In genomic region chr5:150774145-150774544, GRCh38 we compare ENCODE assay signal across 14 cellular contexts. TPM values are rescaled to one million over a fixed set of nuclear protein-coding genes. Genes with fewer than 3 reads are reported as not detected.
DNase-seq lines count a peak whose midpoint lies in the region; ATAC-seq and TF ChIP-seq lines count a peak whose summit lies in the region.
"Had no signal": no experiment of that assay in that cellular context is flagged by ENCODE, and none has a peak within 500 bp of the region (broad histone marks: within the 10 kb centered on the region; RNA-seq: fewer than 3 reads in every experiment).

No MANE protein-coding gene starts in this region.

- no peak for TF ChIP-seq CTCF in epithelial cell of esophagus (IDR thresholded peaks at IDR 0.05; ENCODE audit: insufficient read depth, low read depth, low read length, missing control alignments)
- no peak for TF ChIP-seq CTCF in retinal pigment epithelial cell (conservative IDR thresholded peaks at IDR 0.05; ENCODE audit: low read depth, low read length)
- TF ChIP-seq CTCF in lower leg skin (IDR thresholded peaks at IDR 0.05) = no peak
- TF ChIP-seq CTCF in GM10266 (IDR thresholded peaks at IDR 0.05; ENCODE audit: control insufficient read depth, insufficient read depth, low read depth, missing control alignments) = no peak

- intact Hi-C loops in lower leg skin (cut with DNase I; ENCODE audit: low total_unique reads) = no loop called here

- no peak for TF ChIP-seq POLR2A in lower leg skin (IDR thresholded peaks at IDR 0.05)

- DNase-seq in HCEC 1CT (peak; percentile 86), RPMI7951 (ENCODE audit: low read depth) (peak; percentile 92), epithelial cell of esophagus (ENCODE audit: low read depth) (peak; percentile 93), retinal pigment epithelial cell (ENCODE audit: low read depth) (peak; percentile 48), NCI-H2029 treated with DMSO at 0.1 percent for 48 hours (lab: John Stamatoyannopoulos, UW) (no peak), lower leg skin (ENCODE audit: low spot score in 2 of 2) (no peak), GM10266 (ENCODE audit: extremely low spot score) (no peak)
- DNase-seq: activated naive CD8-positive, alpha-beta T cell treated with anti-CD3 and anti-CD28 coated beads for 36 hours; DMS79 treated with DMSO at 0.1 percent for 48 hours; effector memory CD8-positive, alpha-beta T cell; naive B cell; NCI-H446 had no signal

- H3K4me3 ChIP-seq in epithelial cell of esophagus (ENCODE audit: low read length) (no peak overlapping the region), retinal pigment epithelial cell (ENCODE audit: low read length) (no peak overlapping the region), lower leg skin (ENCODE audit: low read depth, poor library complexity, severe bottlenecking) (no peak overlapping the region)
- H3K4me3 ChIP-seq: SK-N-MC had no signal

- WGBS in lower leg skin, 2 donors = 53 to 57% methylated on average over 1 of the region's 1 CpG

- no peak for ATAC-seq in GM19023 (IDR thresholded peaks at IDR 0.05; ENCODE audit: unreplicated experiment)
- ATAC-seq: effector memory CD8-positive, alpha-beta T cell had no signal

RNA-seq across cellular contexts. Expression of gene SMIM3, which starts 4.4 kb away (rescaled TPM):
- 150 and 175 TPM in 2 replicates for total RNA-seq in RPMI7951 (2014; rRNA removed; shearing (Covaris generic))
- 10 to 100 TPM in 2 of 4 donors, 1 to 10 TPM in 2; 6.2 to 17.6 (median 9.2) TPM for total RNA-seq in lower leg skin

RNA-seq across cellular contexts. Expression of gene DCTN4, which starts 15.3 kb away (rescaled TPM):
- total RNA-seq in RPMI7951 (2014; rRNA removed; shearing (Covaris generic)) = 35.5 and 41.2 TPM in 2 replicates
- 10 to 100 TPM; 50.1 to 73.1 (median 57.5) TPM for total RNA-seq in lower leg skin

Comparison
In these comparisons a context has a peak if more than half of its experiments do, and no peak if none do; other contexts are left out.
1. DNase-seq: peak in HCEC 1CT (single experiment), RPMI7951 (single experiment), epithelial cell of esophagus (single experiment) and retinal pigment epithelial cell (single experiment); none in NCI-H2029 treated with DMSO at 0.1 percent for 48 hours (single experiment), lower leg skin (0 of 2) and GM10266 (single experiment).